Comparison of ENCODE assay signal across 28 cellular contexts in the genomic region with DNA sequence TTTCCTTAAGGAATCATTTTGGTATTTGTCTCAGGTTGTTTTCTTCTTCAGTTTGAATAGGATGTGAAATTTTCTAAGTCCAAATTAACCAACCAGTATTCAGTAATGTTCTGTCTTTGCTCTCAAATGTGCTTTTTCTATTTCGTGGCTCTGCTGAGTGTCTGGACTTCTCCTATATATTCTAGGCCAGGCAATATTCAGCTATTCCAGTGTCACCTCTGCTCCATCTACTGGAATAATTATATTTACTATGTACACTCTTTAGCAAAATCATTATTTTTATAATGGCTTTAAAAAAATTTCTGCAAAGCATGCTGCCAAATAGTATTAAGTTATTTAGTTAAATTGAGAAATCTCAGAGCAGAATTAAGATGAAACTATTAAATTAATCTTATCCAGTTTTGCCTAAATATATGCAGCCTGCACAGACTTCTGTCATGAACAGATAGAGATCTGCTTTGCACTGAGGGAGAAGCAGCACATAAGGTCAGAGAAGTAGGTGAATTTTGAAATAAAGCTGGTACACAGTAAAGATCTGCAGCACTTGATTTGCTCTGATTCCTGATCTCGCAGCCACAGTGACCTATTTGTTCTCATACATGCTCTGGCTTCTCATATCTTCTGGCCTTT.
"Had no signal": no experiment of that assay in that cellular context is flagged by ENCODE, and none has a peak within 500 bp of the region (broad histone marks: within the 10 kb centered on the region; RNA-seq: fewer than 3 reads in every experiment).

No MANE protein-coding gene starts in this region.

- H3K4me3 ChIP-seq: breast epithelium had no signal

- DNase-seq: activated B cell treated with CpG ODN at 0.5 μM for 24 hours; activated CD4-positive, alpha-beta T cell treated with anti-CD3 and anti-CD28 coated beads for 1 hour; activated CD4-positive, alpha-beta T cell treated with anti-CD3 and anti-CD28 coated beads, Interleukin-2, amount 10 ng/mL, durations not matched to agents 24 days and 14 days; activated CD4-positive, alpha-beta T cell treated with anti-CD3 and anti-CD28 coated beads, Interleukin-2, amount 50 U/mL, for 48 hours; activated CD8-positive, alpha-beta memory T cell treated with anti-CD3 and anti-CD28 coated beads, Interleukin-2, amount 10 ng/mL, durations not matched to agents 7 days and 5 days; activated effector memory CD4-positive, alpha-beta T cell treated with Interleukin-2 at 50 U/mL for 16 hours; activated naive CD4-positive, alpha-beta T cell; activated T-cell treated with anti-CD3 and anti-CD28 coated beads, Interleukin-2, amount 50 U/mL, for 24 hours; aorta; central memory CD4-positive, alpha-beta T cell; IMR-90; Kasumi-1; KBM-7; NCI-H1105; NCI-H1436; NCI-H187 treated with DMSO at 0.1 percent for 48 hours; NCI-H2107; NCI-H2171 treated with DMSO at 0.1 percent for 48 hours; NCI-H226; NCI-H526; NCI-H82; OCI-M1; RPMI8226; T-helper 17 cell; T-helper 9 cell had no signal

- H3K27ac ChIP-seq: breast epithelium had no signal

- H3K36me3 ChIP-seq: breast epithelium had no signal

- H3K27me3 ChIP-seq: breast epithelium had no signal

- ATAC-seq: activated CD8-positive, alpha-beta memory T cell treated with anti-CD3 and anti-CD28 coated beads, Interleukin-2, amount 10 ng/mL, durations not matched to agents 7 days and 5 days; Panc1; Right ventricle myocardium inferior; T-helper 17 cell had no signal

- H3K4me1 ChIP-seq: breast epithelium had no signal
